Comparison of ENCODE assay signal across 11 cellular contexts in genomic region chr1:19400875-19401854, GRCh38.
A peak's percentile ranks its signal among the peaks of the same experiment; 100 is the strongest.
DNase-seq lines count a peak whose midpoint lies in the region; ATAC-seq, FAIRE-seq and TF ChIP-seq lines count a peak whose summit lies in the region.
"Had no signal": no experiment of that assay in that cellular context is flagged by ENCODE, and none has a peak within 500 bp of the region (broad histone marks: within the 10 kb centered on the region; RNA-seq: fewer than 3 reads in every experiment).

No MANE protein-coding gene starts in this region.

- no peak overlapping the region for H3K9ac ChIP-seq in GM12878 (ENCODE audit: control insufficient read depth, insufficient read depth, low read length)

- H3K27ac ChIP-seq in GM12878 (ENCODE audit: control insufficient read depth, insufficient read depth) (peak overlapping the region; percentile 71), tibial artery (peak overlapping the region; percentile 73 to 78), OCI-LY7 (ENCODE audit: low read depth, low read length, poor library complexity, severe bottlenecking) (no peak overlapping the region)

- no peak for TF ChIP-seq CTCF in GM12878 (IDR thresholded peaks at IDR 0.05 in 2 of 3, conservative IDR thresholded peaks at IDR 0.05 in 1 of 3; ENCODE audit: control insufficient read depth in 2 of 3, extremely low read depth in 1 of 3, insufficient read depth in 1 of 3, low read depth in 3 of 3, low read length in 3 of 3)
- no peak for TF ChIP-seq CTCF in tibial artery (IDR thresholded peaks at IDR 0.05)
- no peak for TF ChIP-seq CTCF in OCI-LY7 (conservative IDR thresholded peaks at IDR 0.05; ENCODE audit: low read length)

- TF ChIP-seq EP300 in GM12878 (IDR thresholded peaks at IDR 0.05; ENCODE audit: borderline replicate concordance in 1 of 2, control insufficient read depth in 1 of 2, low read depth in 2 of 2, low read length in 2 of 2), result no peak

- no peak overlapping the region for H3K4me3 Mint-ChIP-seq in activated T-cell treated with anti-CD3 and anti-CD28 coated beads, Interleukin-2, amount 50 U/mL, for 72 hours
- no peak overlapping the region for H3K4me3 Mint-ChIP-seq in activated T-cell treated with anti-CD3 and anti-CD28 coated beads, Interleukin-2, amount 50 U/mL, for 4 hours
- H3K4me3 Mint-ChIP-seq in immature natural killer cell, result peak overlapping the region in 1 of 5 donors; percentile 3

- CTCF ChIA-PET in GM12878 (lab: Yijun Ruan, JAX) (interaction anchor here (0.8 to 4.9 kb wide), 7 partner anchors 9 to 259 kb away, joined by 3 to 29 read pairs (median 3); no protein-coding TSS in a partner anchor), HEK293T (lab: Yijun Ruan, JAX) (interaction anchor here (0.6 to 1.5 kb wide), 2 partner anchors 250 to 260 kb away, joined by 3 to 5 read pairs; no protein-coding TSS in a partner anchor), OCI-LY7 (lab: Charles Lee; ENCODE audit: unreplicated experiment) (interaction anchor here (0.7 kb wide), 1 partner anchor 9 kb away, joined by 5 read pairs; no protein-coding TSS in a partner anchor)

- intact Hi-C loops in GM12878 (cut with micrococcal nuclease; ENCODE audit: unreplicated experiment), result no loop called here
- intact Hi-C loops in tibial artery (cut with DNase I; ENCODE audit: low total_unique reads), result loop anchor here (5.0 kb wide), 1 partner anchor 46 kb away; no protein-coding TSS in a partner anchor
- intact Hi-C loops in OCI-LY7 (cut with micrococcal nuclease; ENCODE audit: unreplicated experiment), result no loop called here

- H3K4me3 ChIP-seq in GM12878 (no peak overlapping the region), tibial artery (no peak overlapping the region), OCI-LY7 (ENCODE audit: low read depth, low read length, poor library complexity, severe bottlenecking) (no peak overlapping the region)

- SMC1A ChIA-PET in GM12878 (lab: Charles Lee; ENCODE audit: uncharacterized antibody, unreplicated experiment), result interaction anchor here (0.7 to 3.8 kb wide), 6 partner anchors 9 to 236 kb away, joined by 3 to 15 read pairs (median 4); no protein-coding TSS in a partner anchor

- TF ChIP-seq POLR2A in GM12878 (IDR thresholded peaks at IDR 0.05; ENCODE audit: low read depth, low read length), result no peak

- peaks cover 5% of the 10 kb centered on the region for H3K4me1 ChIP-seq in GM12878 (ENCODE audit: control insufficient read depth, insufficient read depth, low read length)
- peaks cover 3 to 91% (median 75%) of the 10 kb centered on the region in 4 donors for H3K4me1 ChIP-seq in tibial artery
- no peaks in the 10 kb centered on the region for H3K4me1 ChIP-seq in OCI-LY7 (ENCODE audit: insufficient read depth, low read length, poor library complexity, severe bottlenecking)

- peaks cover 73% of the 10 kb centered on the region for H3K4me1 Mint-ChIP-seq in activated T-cell treated with anti-CD3 and anti-CD28 coated beads, Interleukin-2, amount 50 U/mL, for 72 hours (ENCODE audit: low read depth)
- peaks cover 65% of the 10 kb centered on the region for H3K4me1 Mint-ChIP-seq in activated T-cell treated with anti-CD3 and anti-CD28 coated beads, Interleukin-2, amount 50 U/mL, for 4 hours (ENCODE audit: low read depth)
- peaks cover 68 to 84% of the 10 kb centered on the region in 2 donors for H3K4me1 Mint-ChIP-seq in immature natural killer cell

- DNase-seq in activated T-cell treated with anti-CD3 and anti-CD28 coated beads, Interleukin-2, amount 50 U/mL, for 72 hours, result no peak
- no peak for DNase-seq in activated T-cell treated with anti-CD3 and anti-CD28 coated beads, Interleukin-2, amount 50 U/mL, for 4 hours
- DNase-seq in GM12878 (ENCODE audit: low read depth, low spot score) (no peak), immature natural killer cell (no peak), tibial artery (no peak), HEK293T (ENCODE audit: extremely low spot score) (no peak), OCI-LY7 (ENCODE audit: low spot score) (no peak)
- DNase-seq: activated naive CD4-positive, alpha-beta T cell treated with anti-CD3 and anti-CD28 coated beads, Interleukin-2, amount 50 U/mL, for 16 hours; KBM-7; stimulated activated CD4-positive, alpha-beta T cell treated with anti-CD3 and anti-CD28 coated beads, Interleukin-4, amount 100 ng/mL, for 24 hours had no signal

- FAIRE-seq in GM12878 (lab: Jason Lieb, UNC), result no peak

- H3K27me3 ChIP-seq in GM12878 (replicated peaks in 1 of 2; ENCODE audit: control insufficient read depth in 2 of 2, insufficient read depth in 2 of 2, low read length in 1 of 2) (no peaks in the 10 kb centered on the region), tibial artery (no peaks in the 10 kb centered on the region)

- in situ Hi-C loops in GM12878 (cut with MboI), result no loop called here

- no TSS peak for BruUV-seq in GM12878 (replicated peaks; lab: Mats Ljungman, UMichigan)
- BruUV-seq in OCI-LY7 (replicated peaks; lab: Mats Ljungman, UMichigan), result no TSS peak

- RAD21 ChIA-PET in GM12878 (lab: Charles Lee; ENCODE audit: unreplicated experiment), result interaction anchor here (1.6 kb wide), 1 partner anchor 253 kb away, joined by 5 read pairs; no protein-coding TSS in a partner anchor

- peak overlapping the region; percentile 30 for H3K27ac Mint-ChIP-seq in activated T-cell treated with anti-CD3 and anti-CD28 coated beads, Interleukin-2, amount 50 U/mL, for 72 hours
- peak overlapping the region; percentile 28 to 77 (median 50) for H3K27ac Mint-ChIP-seq in immature natural killer cell

- no peak for TF ChIP-seq RAD21 in GM12878 (IDR thresholded peaks at IDR 0.05; ENCODE audit: insufficient read depth, low read depth, low read length)

- H3K36me3 ChIP-seq in GM12878 (ENCODE audit: control insufficient read depth in 2 of 2, insufficient read depth in 2 of 2, low read length in 1 of 2), result peaks cover 7 to 17% of the 10 kb centered on the region in 2 experiments
- H3K36me3 ChIP-seq in tibial artery, result peaks cover 0 to 3% (median 0%) of the 10 kb centered on the region in 3 donors
- no peaks in the 10 kb centered on the region; the same call in 1 of the 2 replicates for H3K36me3 ChIP-seq in OCI-LY7 (ENCODE audit: insufficient read depth, low read length)

- H3K9me3 Mint-ChIP-seq in activated T-cell treated with anti-CD3 and anti-CD28 coated beads, Interleukin-2, amount 50 U/mL, for 72 hours, result no peaks in the 10 kb centered on the region
- no peaks in the 10 kb centered on the region for H3K9me3 Mint-ChIP-seq in activated T-cell treated with anti-CD3 and anti-CD28 coated beads, Interleukin-2, amount 50 U/mL, for 4 hours
- H3K9me3 Mint-ChIP-seq in immature natural killer cell, result no peaks in the 10 kb centered on the region

- 81% methylated on average over 10 of the region's 10 CpGs for WGBS in GM12878 (ENCODE audit: insufficient coverage, insufficient replicate concordance, low lambda C conversion rate, missing lambda C conversion rate)

- H3K36me3 Mint-ChIP-seq in activated T-cell treated with anti-CD3 and anti-CD28 coated beads, Interleukin-2, amount 50 U/mL, for 72 hours (ENCODE audit: insufficient read depth in 2 of 2), result peaks cover 4 to 8% of the 10 kb centered on the region in 2 donors
- H3K36me3 Mint-ChIP-seq in activated T-cell treated with anti-CD3 and anti-CD28 coated beads, Interleukin-2, amount 50 U/mL, for 4 hours (ENCODE audit: insufficient read depth), result peaks cover 22% of the 10 kb centered on the region
- H3K36me3 Mint-ChIP-seq in immature natural killer cell, result no peaks in the 10 kb centered on the region

- H3K79me2 ChIP-seq in GM12878 (ENCODE audit: control insufficient read depth, insufficient read depth, low read length) (peaks cover 53% of the 10 kb centered on the region), OCI-LY7 (ENCODE audit: insufficient read depth, low read depth, low read length) (no peaks in the 10 kb centered on the region)

- H3K27me3 Mint-ChIP-seq in activated T-cell treated with anti-CD3 and anti-CD28 coated beads, Interleukin-2, amount 50 U/mL, for 72 hours (ENCODE audit: low read depth), result no peaks in the 10 kb centered on the region
- H3K27me3 Mint-ChIP-seq in activated T-cell treated with anti-CD3 and anti-CD28 coated beads, Interleukin-2, amount 50 U/mL, for 4 hours (ENCODE audit: low read depth), result no peaks in the 10 kb centered on the region
- H3K27me3 Mint-ChIP-seq in immature natural killer cell (ENCODE audit: low read depth in 3 of 3), result peaks cover 0 to 3% (median 0%) of the 10 kb centered on the region in 3 donors

- H2AFZ ChIP-seq in GM12878 (ENCODE audit: control insufficient read depth, low read depth, low read length) (no peak overlapping the region), OCI-LY7 (ENCODE audit: low read length) (no peak overlapping the region)

- H3K9me2 ChIP-seq in OCI-LY7 (ENCODE audit: insufficient read depth, low read length), result no peaks in the 10 kb centered on the region

- H3K4me2 ChIP-seq in GM12878 (ENCODE audit: control insufficient read depth, insufficient read depth), result no peak overlapping the region
- no peak overlapping the region for H3K4me2 ChIP-seq in OCI-LY7 (ENCODE audit: low read length)

- no peak for ATAC-seq in activated T-cell treated with anti-CD3 and anti-CD28 coated beads, Interleukin-2, amount 50 U/mL, for 72 hours (replicated peaks in 1 of 2)
- ATAC-seq in activated T-cell treated with anti-CD3 and anti-CD28 coated beads, Interleukin-2, amount 50 U/mL, for 4 hours, result no peak
- no peak for ATAC-seq in GM12878
- no peak for ATAC-seq in GM18502 (IDR thresholded peaks at IDR 0.05; ENCODE audit: poor library complexity, unreplicated experiment)

- H4K20me1 ChIP-seq in GM12878 (ENCODE audit: control insufficient read depth, insufficient read depth) (peaks cover 5% of the 10 kb centered on the region; the same call in 1 of the 2 replicates), OCI-LY7 (ENCODE audit: insufficient read depth, low read length) (no peaks in the 10 kb centered on the region)

- no peaks in the 10 kb centered on the region for H3K9me3 ChIP-seq in GM12878 (replicated peaks; ENCODE audit: control insufficient read depth, insufficient read depth, low read length)
- H3K9me3 ChIP-seq in tibial artery, result no peaks in the 10 kb centered on the region
- no peaks in the 10 kb centered on the region for H3K9me3 ChIP-seq in OCI-LY7 (ENCODE audit: low read length)

- POLR2A ChIA-PET in GM12878 (lab: Charles Lee) (interaction anchor here (0.5 to 1.3 kb wide), 4 partner anchors 10 to 189 kb away, joined by 3 to 5 read pairs (median 3); no protein-coding TSS in a partner anchor), HEK293T (lab: Yijun Ruan, JAX) (interaction anchor here (1.2 kb wide), 1 partner anchor 84 kb away, joined by 3 read pairs; the partner anchor contains the start of gene CAPZB), OCI-LY7 (lab: Charles Lee) (interaction anchor here (0.7 kb wide), 2 partner anchors 476 to 1322 kb away, joined by 5 to 7 read pairs; no protein-coding TSS in a partner anchor)

TF ChIP-seq in GM12878, 131 proteins besides CTCF, POLR2A, EP300 and RAD21 (continues in another document):
- TF ChIP-seq PAX5 (IDR thresholded peaks at IDR 0.05; ENCODE audit: borderline replicate concordance, low read depth, low read length), result no peak

TF ChIP-seq in HEK293T, 16 proteins besides CTCF, POLR2A, EP300 and RAD21 (continues in another document):
- TF ChIP-seq ZNF384 (IDR thresholded peaks at IDR 0.05) (no peak), ARNT (IDR thresholded peaks at IDR 0.05) (no peak), HDGF (IDR thresholded peaks at IDR 0.05; ENCODE audit: borderline replicate concordance) (no peak), FOXM1 (IDR thresholded peaks at IDR 0.05; ENCODE audit: borderline replicate concordance) (no peak), ELF4 (IDR thresholded peaks at IDR 0.05) (no peak), FOXA1 (IDR thresholded peaks at IDR 0.05) (no peak), NFRKB (IDR thresholded peaks at IDR 0.05) (no peak)
